ENCODE assay signal across 11 cellular contexts in genomic region chr10:129949411-129950335, GRCh38. TPM values are rescaled to one million over a fixed set of nuclear protein-coding genes. Genes with fewer than 3 reads are reported as not detected.
DNase-seq lines count a peak whose midpoint lies in the region; ATAC-seq, FAIRE-seq and TF ChIP-seq lines count a peak whose summit lies in the region.
"Had no signal": no experiment of that assay in that cellular context is flagged by ENCODE, and none has a peak within 500 bp of the region (broad histone marks: within the 10 kb centered on the region; RNA-seq: fewer than 3 reads in every experiment).

No MANE protein-coding gene starts in this region.

- intact Hi-C loops in kidney (cut with DNase I) (no loop called here), tibial artery (cut with DNase I; ENCODE audit: low total_unique reads) (loop anchor here (10.0 kb wide), 1 partner anchor 485 kb away; the partner anchor contains the start of gene MGMT)

- TF ChIP-seq CTCF in endothelial cell (IDR thresholded peaks at IDR 0.05; ENCODE audit: unreplicated experiment) (no peak), kidney (IDR thresholded peaks at IDR 0.05; ENCODE audit: borderline replicate concordance, extremely low read depth, insufficient read depth) (no peak), tibial artery (IDR thresholded peaks at IDR 0.05) (no peak), GM20000 (IDR thresholded peaks at IDR 0.05; ENCODE audit: extremely low read depth, missing control alignments) (no peak)

- H3K27ac Mint-ChIP-seq in endothelial cell (ENCODE audit: unreplicated experiment) = no peak overlapping the region
- H3K27ac Mint-ChIP-seq: activated T-helper 2 cell treated with anti-CD3 and anti-CD28 coated beads, Interferon-gamma antibody, Interleukin-2, Interleukin-4, amounts not matched to agents 10 μg/mL and 5 μg/mL and 100 μg/mL, durations not matched to agents 14 hours and 24 hours and 36 hours had no signal

- peaks cover 27% of the 10 kb centered on the region for H3K4me1 Mint-ChIP-seq in endothelial cell (ENCODE audit: unreplicated experiment)

- no peak overlapping the region for H3K4me3 Mint-ChIP-seq in endothelial cell (ENCODE audit: unreplicated experiment)

- H3K36me3 Mint-ChIP-seq in endothelial cell (ENCODE audit: low read depth, unreplicated experiment) = no peaks in the 10 kb centered on the region

- H3K4me1 ChIP-seq in kidney (ENCODE audit: control insufficient read depth in 1 of 2, insufficient read depth in 1 of 2, low read depth in 1 of 2, low read length in 2 of 2) (no peaks in the 10 kb centered on the region), tibial artery (peaks cover 0 to 26% (median 8%) of the 10 kb centered on the region in 4 donors)

- DNase-seq in LHCN-M2 (ENCODE audit: low read depth) = peak; percentile 82
- peak; percentile 63 for DNase-seq in endothelial cell (ENCODE audit: low spot score)
- DNase-seq in kidney = peak; percentile 82
- DNase-seq in tibial artery = peak; percentile 63 to 74
- DNase-seq in GM20000 (ENCODE audit: low spot score) = no peak
- DNase-seq: left colon; NCI-H774; stimulated activated CD4-positive, alpha-beta T cell treated with anti-CD3 and anti-CD28 coated beads, Interleukin-12 subunit alpha, Interleukin-12 subunit beta, amount 100 ng/mL, for 4 hours had no signal

- H3K36me3 ChIP-seq in kidney (ENCODE audit: control insufficient read depth in 1 of 2, insufficient read depth in 2 of 2, low read length in 2 of 2) (no peaks in the 10 kb centered on the region), tibial artery (no peaks in the 10 kb centered on the region)

- H3K27ac ChIP-seq in kidney (ENCODE audit: low read depth in 2 of 2, low read length in 2 of 2) (no peak overlapping the region), tibial artery (peak overlapping the region in 1 of 2 donors; percentile 17)

- H3K9me3 ChIP-seq in kidney (ENCODE audit: control insufficient read depth in 1 of 2, low read length in 2 of 2) (no peaks in the 10 kb centered on the region), tibial artery (no peaks in the 10 kb centered on the region)

- FAIRE-seq in kidney (lab: Jason Lieb, UNC) = no peak

- H3K4me3 ChIP-seq in kidney (ENCODE audit: low read length in 2 of 2) = no peak overlapping the region
- H3K4me3 ChIP-seq in tibial artery = no peak overlapping the region

- no peak overlapping the region for H3K9ac ChIP-seq in kidney (ENCODE audit: low read length in 2 of 2)

- H3K27me3 ChIP-seq in tibial artery = peaks cover 0 to 3% of the 10 kb centered on the region in 2 donors

- ATAC-seq in HG03354 (IDR thresholded peaks at IDR 0.05; ENCODE audit: poor library complexity, severe bottlenecking, unreplicated experiment) = no peak
- ATAC-seq in HG03460 (IDR thresholded peaks at IDR 0.05; ENCODE audit: unreplicated experiment) = no peak
- ATAC-seq: left colon had no signal

- H3K9me3 Mint-ChIP-seq in endothelial cell (ENCODE audit: unreplicated experiment) = no peaks in the 10 kb centered on the region
- H3K9me3 Mint-ChIP-seq: activated T-helper 2 cell treated with anti-CD3 and anti-CD28 coated beads, Interferon-gamma antibody, Interleukin-2, Interleukin-4, amounts not matched to agents 10 μg/mL and 5 μg/mL and 100 μg/mL, durations not matched to agents 14 hours and 24 hours and 36 hours had no signal

- peaks cover 6% of the 10 kb centered on the region for H3K27me3 Mint-ChIP-seq in endothelial cell (ENCODE audit: unreplicated experiment)

RNA-seq across cellular contexts. Expression of gene EBF3, which starts 14.4 kb away (rescaled TPM):
- total RNA-seq in LHCN-M2 (2014; rRNA removed) (41.7 and 45.2 TPM in 2 replicates), endothelial cell (ENCODE audit: unreplicated experiment) (1.3 TPM), kidney (0.98 TPM)
- 16.3 TPM for polyA plus RNA-seq in LHCN-M2 (2012)
- polyA plus RNA-seq in kidney (ENCODE audit: insufficient read depth, low read depth, low replicate concordance) = 0.09 TPM
- total RNA-seq: activated T-helper 2 cell treated with anti-CD3 and anti-CD28 coated beads, Interferon-gamma antibody, Interleukin-2, Interleukin-4, amounts not matched to agents 10 μg/mL and 5 μg/mL and 100 μg/mL, durations not matched to agents 14 hours and 24 hours and 36 hours had no signal

Comparison
In these comparisons a context has a peak if more than half of its experiments do, and no peak if none do; other contexts are left out.
1. RNA of gene EBF3, which starts 14.4 kb away (total RNA-seq): 41.7 to 45.2 TPM in LHCN-M2; 1.3 TPM in endothelial cell (single experiment) and 0.98 TPM in kidney (single experiment); every median in the first group is over 10 times any median in the second.